6 cellular contexts compared by ENCODE assay signal in the genomic region with DNA sequence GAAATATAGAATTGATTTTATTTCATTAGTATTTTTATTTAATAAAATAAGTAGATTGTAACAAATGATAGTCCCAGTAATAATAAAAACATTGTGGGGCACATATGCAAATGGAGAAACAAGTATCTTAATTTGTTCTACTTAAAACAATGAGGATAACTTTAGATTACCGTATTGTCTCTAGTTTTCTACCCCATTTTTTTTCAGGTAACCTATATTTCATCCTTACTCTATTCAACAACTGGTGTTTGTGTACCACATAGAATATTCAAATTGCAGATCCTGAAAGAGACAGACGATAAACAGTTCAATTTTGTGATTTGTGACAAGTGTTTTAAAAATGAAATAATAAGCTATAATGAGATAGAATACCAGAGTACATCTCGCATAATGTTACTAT.
"Had no signal": no experiment of that assay in that cellular context is flagged by ENCODE, and none has a peak within 500 bp of the region (broad histone marks: within the 10 kb centered on the region; RNA-seq: fewer than 3 reads in every experiment).

No MANE protein-coding gene starts in this region.

- ATAC-seq: K562 had no signal

- DNase-seq: IMR-90, KBM-7, KG1 had no signal

- FAIRE-seq: HTR-8/SVneo, K562 had no signal

- H3K27ac ChIP-seq: HL-60 had no signal

- H3K4me3 ChIP-seq: K562 had no signal
